In genomic region chr7:116213361-116214155, GRCh38 we compare ENCODE assay signal across 1 cellular context.
TF ChIP-seq lines count a peak whose summit lies in the region.

No MANE protein-coding gene starts in this region.

TF ChIP-seq in SK-N-SH treated with all-trans-retinoic acid at 6 μM for 48 hours, 23 proteins besides CTCF, POLR2A, EP300 and RAD21 (continued from another document):
- TF ChIP-seq CSRNP3 (CRISPR knock-in tag; IDR thresholded peaks at IDR 0.05): 0 out of 2 replicates have a peak, but pooled peaks have one; percentile 72
- TF ChIP-seq ESRRG (CRISPR knock-in tag; IDR thresholded peaks at IDR 0.05): 0 out of 2 replicates have a peak, but pooled peaks have one; percentile 45
- TF ChIP-seq OSR1 (CRISPR knock-in tag; IDR thresholded peaks at IDR 0.05): no peak
- peak; percentile 42; the same call in 1 of the 2 replicates for TF ChIP-seq PATZ1 (CRISPR knock-in tag; IDR thresholded peaks at IDR 0.05; ENCODE audit: borderline replicate concordance)
- TF ChIP-seq RARB (CRISPR knock-in tag; IDR thresholded peaks at IDR 0.05): no peak
- TF ChIP-seq GLIS3 (CRISPR knock-in tag; IDR thresholded peaks at IDR 0.05): 0 out of 2 replicates have a peak, but pooled peaks have one; percentile 22
- TF ChIP-seq TCF4 (CRISPR knock-in tag; IDR thresholded peaks at IDR 0.05; ENCODE audit: borderline replicate concordance): no peak
